ENCODE assay signal across 8 cellular contexts in the genomic region with DNA sequence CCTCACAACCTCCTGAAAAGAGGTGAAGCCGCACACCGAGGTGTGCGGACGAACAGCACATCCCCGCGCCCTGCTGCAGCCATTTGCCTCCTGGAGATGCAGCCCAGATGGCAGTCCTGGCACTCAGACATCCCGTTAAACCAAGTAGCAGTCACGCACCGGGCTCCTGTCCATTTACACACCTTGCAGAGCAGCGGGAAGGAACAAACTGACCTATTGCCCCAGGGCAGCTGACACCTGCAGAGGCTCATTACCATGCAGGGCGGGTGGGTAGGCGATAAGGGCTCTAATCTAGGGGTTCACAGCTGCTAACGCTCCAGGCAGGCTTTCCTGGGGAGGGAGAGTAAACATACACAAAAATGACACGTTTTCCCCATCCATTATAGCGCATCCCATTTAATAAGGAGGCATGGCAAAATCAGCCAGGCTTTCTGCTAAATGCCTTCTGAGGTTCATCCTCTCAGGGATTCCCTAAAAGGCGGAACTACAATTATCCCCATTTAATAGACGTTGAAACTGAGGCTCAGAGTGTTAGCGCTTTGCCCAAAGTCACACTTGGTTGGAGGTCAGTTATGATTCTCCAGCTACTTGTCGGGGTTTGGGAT. TPM values are rescaled to one million over a fixed set of nuclear protein-coding genes. Genes with fewer than 3 reads are reported as not detected.
DNase-seq lines count a peak whose midpoint lies in the region; ATAC-seq, FAIRE-seq and TF ChIP-seq lines count a peak whose summit lies in the region.

No MANE protein-coding gene starts in this region.

- no peak for TF ChIP-seq POLR2A in heart left ventricle (IDR thresholded peaks at IDR 0.05)

- POLR2A ChIA-PET in activated CD4-positive, alpha-beta memory T cell treated with anti-CD3 and anti-CD28 coated beads for 36 hours (lab: Charles Lee), result interaction anchor here (0.7 to 3.7 kb wide), 12 partner anchors 9 to 156 kb away, joined by 3 to 68 read pairs (median 4); a partner anchor contains a TSS

- no peaks in the 10 kb centered on the region for H3K27me3 Mint-ChIP-seq in activated CD4-positive, alpha-beta memory T cell treated with anti-CD3 and anti-CD28 coated beads for 36 hours

- 31 to 44% (median 34%) methylated on average over 12 to 19 of the region's 19 CpGs for WGBS in heart left ventricle, 4 donors
- 2 to 17% (median 3%) methylated on average over 19 of the region's 19 CpGs for WGBS in small intestine, 3 donors

- H3K4me1 Mint-ChIP-seq in activated CD4-positive, alpha-beta memory T cell treated with anti-CD3 and anti-CD28 coated beads for 36 hours (ENCODE audit: low read depth), result peaks cover 50% of the 10 kb centered on the region

- peaks cover 0 to 22% (median 9%) of the 10 kb centered on the region in 9 donors for H3K36me3 ChIP-seq in heart left ventricle
- H3K36me3 ChIP-seq in small intestine (ENCODE audit: control insufficient read depth in 2 of 2, insufficient read depth in 2 of 2, low read length in 2 of 2), result peaks cover 0 to 4% of the 10 kb centered on the region in 2 donors

- intact Hi-C loops in heart left ventricle (cut with DNase I) (loop anchor here in 8 of 10 donors (1.0 to 5.0 kb wide), 7 partner anchors 14 to 153 kb away; a partner anchor contains a TSS), Right ventricle myocardium superior (cut with DNase I) (loop anchor here (5.0 kb wide), 1 partner anchor 32 kb away; no protein-coding TSS in a partner anchor), left ventricle myocardium superior (cut with micrococcal nuclease) (no loop called here)
- intact Hi-C loops in activated CD4-positive, alpha-beta memory T cell treated with anti-CD3 and anti-CD28 coated beads for 36 hours (cut with micrococcal nuclease), result loop anchor here (1.0 to 5.0 kb wide), 8 partner anchors 13 to 284 kb away; a partner anchor contains a TSS

- ATAC-seq in heart left ventricle, result no peak
- no peak for ATAC-seq in Right ventricle myocardium superior (ENCODE audit: poor library complexity)
- ATAC-seq in left ventricle myocardium superior, result no peak
- ATAC-seq in HG02938 (IDR thresholded peaks at IDR 0.05; ENCODE audit: unreplicated experiment), result no peak

- peaks cover 41% of the 10 kb centered on the region for H3K36me3 Mint-ChIP-seq in activated CD4-positive, alpha-beta memory T cell treated with anti-CD3 and anti-CD28 coated beads for 36 hours

- no peak for TF ChIP-seq CTCF in heart left ventricle (IDR thresholded peaks at IDR 0.05)

- CTCF ChIA-PET in activated CD4-positive, alpha-beta memory T cell treated with anti-CD3 and anti-CD28 coated beads for 36 hours (lab: Charles Lee), result interaction anchor here (0.9 to 8.9 kb wide), 5 partner anchors 12 to 285 kb away, joined by 3 to 176 read pairs (median 4); a partner anchor contains a TSS

- peaks cover 0 to 5% (median 0%) of the 10 kb centered on the region in 9 donors for H3K27me3 ChIP-seq in heart left ventricle
- no peaks in the 10 kb centered on the region for H3K27me3 ChIP-seq in small intestine (ENCODE audit: control insufficient read depth in 2 of 2, insufficient read depth in 2 of 2, low read length in 2 of 2)

- DNase-seq in heart left ventricle, result peak in 1 of 5 donors; percentile 42
- DNase-seq in Right ventricle myocardium superior, result no peak
- DNase-seq in activated CD4-positive, alpha-beta memory T cell treated with anti-CD3 and anti-CD28 coated beads for 36 hours, result no peak
- peak; percentile 44 for DNase-seq in left ventricle myocardium superior
- peak; percentile 91 for DNase-seq in small intestine
- no peak for DNase-seq in activated CD8-positive, alpha-beta memory T cell treated with anti-CD3 and anti-CD28 coated beads, Interleukin-2, amount 50 U/mL, for 48 hours
- no peak for DNase-seq in DMS79 (lab: John Stamatoyannopoulos, UW)

- H3K4me3 ChIP-seq in heart left ventricle (peak overlapping the region; percentile 1 to 96 (median 79)), small intestine (ENCODE audit: low read depth in 1 of 2, low read length in 2 of 2) (peak overlapping the region; percentile 61 to 94)

- H3K27ac ChIP-seq in heart left ventricle (peak overlapping the region; percentile 89 to 99 (median 96)), small intestine (ENCODE audit: low read depth in 1 of 2, low read length in 1 of 2) (peak overlapping the region; percentile 87 to 95)

- H3K9me3 Mint-ChIP-seq in activated CD4-positive, alpha-beta memory T cell treated with anti-CD3 and anti-CD28 coated beads for 36 hours, result no peaks in the 10 kb centered on the region

- H3K9me3 ChIP-seq in heart left ventricle (no peaks in the 10 kb centered on the region), small intestine (ENCODE audit: control insufficient read depth, low read depth) (no peaks in the 10 kb centered on the region)

- H3K27ac Mint-ChIP-seq in activated CD4-positive, alpha-beta memory T cell treated with anti-CD3 and anti-CD28 coated beads for 36 hours, result peak overlapping the region; percentile 93

- H3K4me3 Mint-ChIP-seq in activated CD4-positive, alpha-beta memory T cell treated with anti-CD3 and anti-CD28 coated beads for 36 hours, result peak overlapping the region; percentile 90

- FAIRE-seq in small intestine (lab: Jason Lieb, UNC), result no peak

- H3K4me1 ChIP-seq in heart left ventricle, result peaks cover 17 to 80% (median 65%) of the 10 kb centered on the region in 12 donors
- H3K4me1 ChIP-seq in small intestine (ENCODE audit: control insufficient read depth in 2 of 2, insufficient read depth in 1 of 2, low read depth in 1 of 2, low read length in 1 of 2), result peaks cover 4 to 15% of the 10 kb centered on the region in 2 donors

RNA-seq across cellular contexts. Expression of a gene that starts 0.8 kb away (rescaled TPM):
- total RNA-seq in heart left ventricle (100 to 1,000 TPM in 3 of 9 donors, 10 to 100 TPM in 6; 37.4 to 144 (median 80.9) TPM), Right ventricle myocardium superior (44.9 TPM), left ventricle myocardium superior (57.3 TPM)
- polyA plus RNA-seq in heart left ventricle (10 to 100 TPM; 52.3 to 71.4 TPM), small intestine (100 to 1,000 TPM in 1 of 3 donors, 10 to 100 TPM in 2; 36.1 to 131 (median 68.4) TPM)
- 100 to 1,000 TPM; 137 to 141 TPM for total RNA-seq in activated CD4-positive, alpha-beta memory T cell treated with anti-CD3 and anti-CD28 coated beads for 36 hours

RNA-seq across cellular contexts. Expression of a gene that starts 2.7 kb away (rescaled TPM):
- total RNA-seq in heart left ventricle, result 10 to 100 TPM; 25.8 to 87.9 (median 38.4) TPM
- 10 to 100 TPM; 46.6 to 50.0 TPM for polyA plus RNA-seq in heart left ventricle
- total RNA-seq in Right ventricle myocardium superior, result 36.1 TPM
- 10 to 100 TPM; 25.3 to 28.3 TPM for total RNA-seq in activated CD4-positive, alpha-beta memory T cell treated with anti-CD3 and anti-CD28 coated beads for 36 hours
- total RNA-seq in left ventricle myocardium superior, result 39.3 TPM
- polyA plus RNA-seq in small intestine, result 10 to 100 TPM; 30.0 to 39.2 (median 36.7) TPM

RNA-seq across cellular contexts. Expression of a gene that starts 4.8 kb away (rescaled TPM):
- total RNA-seq in heart left ventricle, result 10 to 100 TPM; 23.2 to 63.6 (median 33.9) TPM
- 100 to 1,000 TPM in 1 of 2 donors, 10 to 100 TPM in 1; 49.7 to 101 TPM for polyA plus RNA-seq in heart left ventricle
- 23.2 TPM for total RNA-seq in Right ventricle myocardium superior
- total RNA-seq in activated CD4-positive, alpha-beta memory T cell treated with anti-CD3 and anti-CD28 coated beads for 36 hours, result 10 to 100 TPM; 48.1 to 51.1 TPM
- total RNA-seq in left ventricle myocardium superior, result 25.0 TPM
- 10 to 100 TPM; 27.7 to 49.2 (median 38.4) TPM for polyA plus RNA-seq in small intestine

RNA-seq across cellular contexts. Expression of a gene that starts 16.9 kb away (rescaled TPM):
- total RNA-seq in heart left ventricle (100 to 1,000 TPM in 1 of 9 donors, 10 to 100 TPM in 8; 51.4 to 125 (median 88.9) TPM), Right ventricle myocardium superior (73.4 TPM), left ventricle myocardium superior (77.5 TPM)
- polyA plus RNA-seq in heart left ventricle (10 to 100 TPM; 26.3 to 36.3 TPM), small intestine (10 to 100 TPM in 2 of 3 donors, 1 to 10 TPM in 1; 6.5 to 25.6 (median 17.0) TPM)
- total RNA-seq in activated CD4-positive, alpha-beta memory T cell treated with anti-CD3 and anti-CD28 coated beads for 36 hours, result 10 to 100 TPM; 60.7 to 63.3 TPM

RNA-seq across cellular contexts. Expression of a gene that starts 20.5 kb away (rescaled TPM):
- under 1 TPM in 7 of 9 donors, not detected in 2; 0.18 to 0.75 (median 0.41) TPM for total RNA-seq in heart left ventricle
- polyA plus RNA-seq in heart left ventricle, result 1 to 10 TPM in 1 of 2 donors, under 1 TPM in 1; 0.42 to 1.6 TPM
- total RNA-seq in Right ventricle myocardium superior, result 0.81 TPM
- total RNA-seq in activated CD4-positive, alpha-beta memory T cell treated with anti-CD3 and anti-CD28 coated beads for 36 hours, result under 1 TPM; 0.29 to 0.31 TPM
- total RNA-seq in left ventricle myocardium superior, result 0.94 TPM
- polyA plus RNA-seq in small intestine, result 10 to 100 TPM in 1 of 3 donors, under 1 TPM in 1, not detected in 1; 0.84 to 31.1 TPM

Comparison
In these comparisons a context has a peak if more than half of its experiments do, and no peak if none do; other contexts are left out.
1. DNase-seq: peak in left ventricle myocardium superior (single experiment) and small intestine (single experiment); none in Right ventricle myocardium superior (single experiment), activated CD4-positive, alpha-beta memory T cell treated with anti-CD3 and anti-CD28 coated beads for 36 hours (single experiment), activated CD8-positive, alpha-beta memory T cell treated with anti-CD3 and anti-CD28 coated beads, Interleukin-2, amount 50 U/mL, for 48 hours (single experiment) and DMS79 (single experiment).